Comparison of ENCODE assay signal across 23 cellular contexts in the genomic region with DNA sequence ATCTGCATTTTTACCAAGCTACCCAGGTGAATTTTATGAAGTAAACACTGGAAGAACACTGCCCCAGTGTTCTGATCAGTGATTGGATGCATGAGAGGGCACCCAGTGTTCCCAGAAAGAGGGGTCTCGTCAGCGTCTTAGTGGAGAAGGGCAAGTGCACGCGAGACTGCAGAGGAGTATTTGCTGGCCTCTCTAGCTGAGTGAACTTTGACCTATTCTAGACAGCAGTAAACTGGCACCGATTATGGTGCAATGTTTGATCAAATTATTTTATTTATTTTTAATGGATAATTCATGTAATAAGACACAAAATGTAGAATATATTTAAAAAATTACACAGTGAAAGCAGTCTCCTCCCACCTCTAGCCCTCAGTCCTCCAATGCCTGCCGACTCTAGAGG. TPM values are rescaled to one million over a fixed set of nuclear protein-coding genes. Genes with fewer than 3 reads are reported as not detected.
DNase-seq lines count a peak whose midpoint lies in the region; ATAC-seq, FAIRE-seq and TF ChIP-seq lines count a peak whose summit lies in the region.
"Had no signal": no experiment of that assay in that cellular context is flagged by ENCODE, and none has a peak within 500 bp of the region (broad histone marks: within the 10 kb centered on the region; RNA-seq: fewer than 3 reads in every experiment).

No MANE protein-coding gene starts in this region.

- H3K4me3 ChIP-seq in liver (ENCODE audit: low read depth in 1 of 3, low read length in 3 of 3) (no peak overlapping the region), small intestine (ENCODE audit: low read depth in 1 of 2, low read length in 2 of 2) (no peak overlapping the region)
- H3K4me3 ChIP-seq: BLaER1 treated with 17β-estradiol and CSF1 and Interleukin-3, amounts not matched to agents 10 nM and 100 nM had no signal

- no peak overlapping the region for H3K27ac ChIP-seq in liver (ENCODE audit: low read depth in 1 of 2, low read length in 2 of 2)
- H3K27ac ChIP-seq in small intestine (ENCODE audit: low read depth in 1 of 2, low read length in 1 of 2): no peak overlapping the region
- H3K27ac ChIP-seq: BLaER1 treated with 17β-estradiol and CSF1 and Interleukin-3, amounts not matched to agents 10 nM and 100 nM; C4-2B had no signal

- no peak for FAIRE-seq in small intestine (lab: Jason Lieb, UNC)
- FAIRE-seq: A204.1, D721Med, G401.6, GM12891 had no signal

- H3K27me3 ChIP-seq in liver (ENCODE audit: control insufficient read depth in 4 of 4, insufficient read depth in 4 of 4, low read length in 3 of 4) (no peaks in the 10 kb centered on the region), small intestine (ENCODE audit: control insufficient read depth in 2 of 2, insufficient read depth in 2 of 2, low read length in 2 of 2) (no peaks in the 10 kb centered on the region)
- H3K27me3 ChIP-seq: BLaER1 treated with 17β-estradiol and CSF1 and Interleukin-3, amounts not matched to agents 10 nM and 100 nM had no signal

- H3K9ac ChIP-seq in liver (ENCODE audit: low read depth in 1 of 2, low read length in 2 of 2): no peak overlapping the region
- H3K9ac ChIP-seq: BLaER1 treated with 17β-estradiol and CSF1 and Interleukin-3, amounts not matched to agents 10 nM and 100 nM had no signal

- 38% methylated on average over 6 of the region's 6 CpGs for WGBS in liver
- 19 to 59% (median 44%) methylated on average over 6 of the region's 6 CpGs for WGBS in small intestine, 3 donors

- no peak for TF ChIP-seq RAD21 in liver (IDR thresholded peaks at IDR 0.05)

- H3K9me3 ChIP-seq in liver (ENCODE audit: control insufficient read depth in 4 of 4, low read length in 3 of 4) (no peaks in the 10 kb centered on the region), small intestine (ENCODE audit: control insufficient read depth, low read depth) (no peaks in the 10 kb centered on the region)
- H3K9me3 ChIP-seq: BLaER1 treated with 17β-estradiol and CSF1 and Interleukin-3, amounts not matched to agents 10 nM and 100 nM; Caco-2 had no signal

- no peak for DNase-seq in left lobe of liver (ENCODE audit: low spot score)
- DNase-seq in small intestine: peak; percentile 40
- no peak for DNase-seq in RPMI8226
- DNase-seq in amniotic stem cell (lab: John Stamatoyannopoulos, UW): no peak
- no peak for DNase-seq in stimulated activated naive CD4-positive, alpha-beta T cell (lab: John Stamatoyannopoulos, UW)
- DNase-seq: 8988T; ACHN; Caco-2; Calu3; CD4-positive, alpha-beta T cell; CD8-positive, alpha-beta T cell; DMS79 treated with DMSO at 0.1 percent for 48 hours; GF-D8 had no signal

- peak; percentile 82 for ATAC-seq in left lobe of liver
- ATAC-seq: CD8-positive, alpha-beta T cell had no signal

- no peak for TF ChIP-seq CTCF in liver (IDR thresholded peaks at IDR 0.05; ENCODE audit: low read depth, low read length, missing input control)

- H3K4me1 ChIP-seq in liver (ENCODE audit: control insufficient read depth in 4 of 4, insufficient read depth in 4 of 4, low read length in 3 of 4) (peaks cover 0 to 5% (median 3%) of the 10 kb centered on the region in 4 donors), small intestine (ENCODE audit: control insufficient read depth in 2 of 2, insufficient read depth in 1 of 2, low read depth in 1 of 2, low read length in 1 of 2) (no peaks in the 10 kb centered on the region)
- H3K4me1 ChIP-seq: BLaER1 treated with 17β-estradiol and CSF1 and Interleukin-3, amounts not matched to agents 10 nM and 100 nM had no signal

- H3K36me3 ChIP-seq in liver (ENCODE audit: control insufficient read depth in 4 of 4, insufficient read depth in 3 of 4, low read depth in 1 of 4, low read length in 3 of 4): peaks cover 0 to 2% (median 0%) of the 10 kb centered on the region in 4 donors
- H3K36me3 ChIP-seq in small intestine (ENCODE audit: control insufficient read depth in 2 of 2, insufficient read depth in 2 of 2, low read length in 2 of 2): no peaks in the 10 kb centered on the region
- H3K36me3 ChIP-seq: BLaER1 treated with 17β-estradiol and CSF1 and Interleukin-3, amounts not matched to agents 10 nM and 100 nM had no signal

TF ChIP-seq in liver, 16 proteins besides CTCF, POLR2A, EP300 and RAD21:
- TF ChIP-seq ATF3 (IDR thresholded peaks at IDR 0.05): no peak
- no peak for TF ChIP-seq NR2F2 (IDR thresholded peaks at IDR 0.05)
- no peak for TF ChIP-seq JUND (IDR thresholded peaks at IDR 0.05)
- TF ChIP-seq FOXA2 (IDR thresholded peaks at IDR 0.05): no peak
- no peak for TF ChIP-seq RXRA (IDR thresholded peaks at IDR 0.05)
- peak; percentile 23 for TF ChIP-seq HNF4G (IDR thresholded peaks at IDR 0.05)
- TF ChIP-seq MAX (IDR thresholded peaks at IDR 0.05): no peak
- TF ChIP-seq EGR1 (IDR thresholded peaks at IDR 0.05; ENCODE audit: low read depth in 2 of 2): no peak
- TF ChIP-seq REST (IDR thresholded peaks at IDR 0.05): no peak
- TF ChIP-seq YY1 (IDR thresholded peaks at IDR 0.05): no peak
- TF ChIP-seq FOXA1 (IDR thresholded peaks at IDR 0.05): no peak
- no peak for TF ChIP-seq TAF1 (conservative IDR thresholded peaks at IDR 0.05)
- TF ChIP-seq HNF4A (conservative IDR thresholded peaks at IDR 0.05): peak; percentile 39 to 58
- TF ChIP-seq, protein P1, sequence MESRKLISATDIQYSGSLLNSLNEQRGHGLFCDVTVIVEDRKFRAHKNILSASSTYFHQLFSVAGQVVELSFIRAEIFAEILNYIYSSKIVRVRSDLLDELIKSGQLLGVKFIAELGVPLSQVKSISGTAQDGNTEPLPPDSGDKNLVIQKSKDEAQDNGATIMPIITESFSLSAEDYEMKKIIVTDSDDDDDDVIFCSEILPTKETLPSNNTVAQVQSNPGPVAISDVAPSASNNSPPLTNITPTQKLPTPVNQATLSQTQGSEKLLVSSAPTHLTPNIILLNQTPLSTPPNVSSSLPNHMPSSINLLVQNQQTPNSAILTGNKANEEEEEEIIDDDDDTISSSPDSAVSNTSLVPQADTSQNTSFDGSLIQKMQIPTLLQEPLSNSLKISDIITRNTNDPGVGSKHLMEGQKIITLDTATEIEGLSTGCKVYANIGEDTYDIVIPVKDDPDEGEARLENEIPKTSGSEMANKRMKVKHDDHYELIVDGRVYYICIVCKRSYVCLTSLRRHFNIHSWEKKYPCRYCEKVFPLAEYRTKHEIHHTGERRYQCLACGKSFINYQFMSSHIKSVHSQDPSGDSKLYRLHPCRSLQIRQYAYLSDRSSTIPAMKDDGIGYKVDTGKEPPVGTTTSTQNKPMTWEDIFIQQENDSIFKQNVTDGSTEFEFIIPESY (IDR thresholded peaks at IDR 0.05): no peak
- TF ChIP-seq GABPA (IDR thresholded peaks at IDR 0.05 in 1 of 2, conservative IDR thresholded peaks at IDR 0.05 in 1 of 2): no peak
- TF ChIP-seq SP1 (IDR thresholded peaks at IDR 0.05): peak; percentile 21

RNA-seq across cellular contexts. Expression of gene GALNT8, which starts 5.3 kb away (rescaled TPM):
- total RNA-seq in left lobe of liver: not detected
- under 1 TPM; 0.19 to 0.25 TPM for total RNA-seq in liver
- under 1 TPM in 1 of 2 donors, not detected in 1; 0.03 TPM for polyA plus RNA-seq in liver
- polyA plus RNA-seq in small intestine: 1 to 10 TPM in 1 of 3 donors, under 1 TPM in 1, not detected in 1; 0.67 to 6.8 TPM
- total RNA-seq: A673, Caco-2, Calu3 had no signal
- polyA plus RNA-seq: AG04450, BJ had no signal
